ENCODE assay signal across 2 cellular contexts in genomic region chr3:4897765-4898453, GRCh38.
TF ChIP-seq lines count a peak whose summit lies in the region.

No MANE protein-coding gene starts in this region.

TF ChIP-seq in GM23338, 12 proteins besides CTCF, POLR2A, EP300 and RAD21 (continued from another document):
- TF ChIP-seq ETS1 (IDR thresholded peaks at IDR 0.05) (no peak), NANOG (IDR thresholded peaks at IDR 0.05; ENCODE audit: borderline replicate concordance) (no peak), ZNF462 (CRISPR knock-in tag; IDR thresholded peaks at IDR 0.05) (no peak), CREB1 (CRISPR knock-in tag; IDR thresholded peaks at IDR 0.05; ENCODE audit: low read depth) (no peak), ZNF114 (CRISPR knock-in tag; IDR thresholded peaks at IDR 0.05) (no peak)

TF ChIP-seq in WTC11, 78 proteins besides CTCF, POLR2A, EP300 and RAD21 (continued from another document):
- no peak for TF ChIP-seq HMGXB4 (CRISPR knock-in tag; IDR thresholded peaks at IDR 0.05)
- no peak for TF ChIP-seq ARID4B (CRISPR knock-in tag; IDR thresholded peaks at IDR 0.05; ENCODE audit: borderline replicate concordance)
- TF ChIP-seq ZNF281 (CRISPR knock-in tag; IDR thresholded peaks at IDR 0.05): no peak
- no peak for TF ChIP-seq USF1 (CRISPR knock-in tag; IDR thresholded peaks at IDR 0.05)
- TF ChIP-seq PRRX2 (CRISPR knock-in tag; IDR thresholded peaks at IDR 0.05): no peak
- TF ChIP-seq ZNF263 (CRISPR knock-in tag; IDR thresholded peaks at IDR 0.05; ENCODE audit: low read depth): no peak
- TF ChIP-seq SMAD3 (CRISPR knock-in tag; IDR thresholded peaks at IDR 0.05; ENCODE audit: borderline replicate concordance): no peak
- no peak for TF ChIP-seq IRF2 (CRISPR knock-in tag; IDR thresholded peaks at IDR 0.05; ENCODE audit: borderline replicate concordance, low read depth)
- TF ChIP-seq JAZF1 (CRISPR knock-in tag; IDR thresholded peaks at IDR 0.05): no peak
- TF ChIP-seq CBFB (CRISPR knock-in tag; IDR thresholded peaks at IDR 0.05; ENCODE audit: low read depth): no peak
- no peak for TF ChIP-seq SMAD4 (CRISPR knock-in tag; IDR thresholded peaks at IDR 0.05)
- no peak for TF ChIP-seq ZNF416 (CRISPR knock-in tag; IDR thresholded peaks at IDR 0.05)
- TF ChIP-seq, protein P1, sequence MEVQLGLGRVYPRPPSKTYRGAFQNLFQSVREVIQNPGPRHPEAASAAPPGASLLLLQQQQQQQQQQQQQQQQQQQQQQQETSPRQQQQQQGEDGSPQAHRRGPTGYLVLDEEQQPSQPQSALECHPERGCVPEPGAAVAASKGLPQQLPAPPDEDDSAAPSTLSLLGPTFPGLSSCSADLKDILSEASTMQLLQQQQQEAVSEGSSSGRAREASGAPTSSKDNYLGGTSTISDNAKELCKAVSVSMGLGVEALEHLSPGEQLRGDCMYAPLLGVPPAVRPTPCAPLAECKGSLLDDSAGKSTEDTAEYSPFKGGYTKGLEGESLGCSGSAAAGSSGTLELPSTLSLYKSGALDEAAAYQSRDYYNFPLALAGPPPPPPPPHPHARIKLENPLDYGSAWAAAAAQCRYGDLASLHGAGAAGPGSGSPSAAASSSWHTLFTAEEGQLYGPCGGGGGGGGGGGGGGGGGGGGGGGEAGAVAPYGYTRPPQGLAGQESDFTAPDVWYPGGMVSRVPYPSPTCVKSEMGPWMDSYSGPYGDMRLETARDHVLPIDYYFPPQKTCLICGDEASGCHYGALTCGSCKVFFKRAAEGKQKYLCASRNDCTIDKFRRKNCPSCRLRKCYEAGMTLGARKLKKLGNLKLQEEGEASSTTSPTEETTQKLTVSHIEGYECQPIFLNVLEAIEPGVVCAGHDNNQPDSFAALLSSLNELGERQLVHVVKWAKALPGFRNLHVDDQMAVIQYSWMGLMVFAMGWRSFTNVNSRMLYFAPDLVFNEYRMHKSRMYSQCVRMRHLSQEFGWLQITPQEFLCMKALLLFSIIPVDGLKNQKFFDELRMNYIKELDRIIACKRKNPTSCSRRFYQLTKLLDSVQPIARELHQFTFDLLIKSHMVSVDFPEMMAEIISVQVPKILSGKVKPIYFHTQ (CRISPR knock-in tag; IDR thresholded peaks at IDR 0.05): no peak
- TF ChIP-seq, protein P2, sequence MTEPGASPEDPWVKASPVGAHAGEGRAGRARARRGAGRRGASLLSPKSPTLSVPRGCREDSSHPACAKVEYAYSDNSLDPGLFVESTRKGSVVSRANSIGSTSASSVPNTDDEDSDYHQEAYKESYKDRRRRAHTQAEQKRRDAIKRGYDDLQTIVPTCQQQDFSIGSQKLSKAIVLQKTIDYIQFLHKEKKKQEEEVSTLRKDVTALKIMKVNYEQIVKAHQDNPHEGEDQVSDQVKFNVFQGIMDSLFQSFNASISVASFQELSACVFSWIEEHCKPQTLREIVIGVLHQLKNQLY (CRISPR knock-in tag; IDR thresholded peaks at IDR 0.05): no peak
TF ChIP-seq in WTC11: peak in this region for 0.
